In the genomic region with DNA sequence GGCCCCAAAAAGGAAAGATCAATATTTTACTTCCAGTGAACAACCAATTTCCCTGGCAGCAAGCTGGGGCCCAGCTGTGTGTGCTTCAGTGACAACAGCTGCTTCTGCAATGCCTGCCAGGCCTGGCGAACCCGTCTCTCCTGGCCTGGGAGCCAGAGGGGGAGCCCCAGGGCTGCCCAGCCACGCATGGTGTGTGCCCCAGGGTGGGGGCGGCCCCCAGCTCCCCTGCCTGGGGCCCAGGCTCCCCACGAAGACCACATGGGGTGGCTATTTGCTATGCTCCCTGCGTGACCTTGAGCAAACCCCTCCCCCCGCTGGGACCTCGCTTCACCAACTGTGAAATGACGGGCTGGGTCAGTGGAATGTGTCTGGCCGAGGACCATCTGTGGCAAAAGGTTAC, we compare ENCODE assay signal across 12 cellular contexts. TPM values are rescaled to one million over a fixed set of nuclear protein-coding genes. Genes with fewer than 3 reads are reported as not detected.
A peak's percentile ranks its signal among the peaks of the same experiment; 100 is the strongest.
DNase-seq lines count a peak whose midpoint lies in the region; ATAC-seq and TF ChIP-seq lines count a peak whose summit lies in the region.
"Had no signal": no experiment of that assay in that cellular context is flagged by ENCODE, and none has a peak within 500 bp of the region (broad histone marks: within the 10 kb centered on the region; RNA-seq: fewer than 3 reads in every experiment).

No MANE protein-coding gene starts in this region.

- H3K36me3 Mint-ChIP-seq in nephron (ENCODE audit: low read depth) = no peaks in the 10 kb centered on the region

- no peak overlapping the region for H2AK9ac ChIP-seq in IMR-90 (replicated peaks; ENCODE audit: low read depth, low read length, poor library complexity)

- H4K5ac ChIP-seq in IMR-90 (ENCODE audit: low read depth, low read length) = no peak overlapping the region

- no peak for TF ChIP-seq POLR2A in IMR-90 (IDR thresholded peaks at IDR 0.05; ENCODE audit: low read depth, low read length)

- dilution Hi-C loops in IMR-90 (cut with HindIII; ENCODE audit: low sequenced_read_pairs, unreplicated experiment) = no loop called here

- H2AK5ac ChIP-seq in IMR-90 (ENCODE audit: low read depth, low read length) = no peak overlapping the region

- no peak overlapping the region for H3K14ac ChIP-seq in IMR-90 (replicated peaks; ENCODE audit: low read depth, low read length)

- peaks cover 11% of the 10 kb centered on the region for H3K4me1 Mint-ChIP-seq in nephron

- DNase-seq in Ammon's horn (ENCODE audit: low spot score) (peak; percentile 73), IMR-90 (no peak), globus pallidus (ENCODE audit: low spot score) (peak; percentile 81), NOMO-1 treated with dmso at 0.1 percent for 144 hours (lab: John Stamatoyannopoulos, UW; ENCODE audit: unreplicated experiment) (no peak), AG08396 (ENCODE audit: low spot score) (no peak), H4 (ENCODE audit: low spot score) (no peak)
- no peak for DNase-seq in activated CD4-positive, alpha-beta T cell treated with anti-CD3 and anti-CD28 coated beads, Interleukin-2, amount 50 U/mL, for 48 hours
- DNase-seq: activated CD4-positive, CD25-positive, alpha-beta regulatory T cell; activated T-cell treated with anti-CD3 and anti-CD28 coated beads, Interleukin-2, amount 50 U/mL, for 4 hours; naive B cell; NCI-H526 treated with DMSO at 0.1 percent for 48 hours had no signal

- H3K9me3 ChIP-seq in IMR-90 (ENCODE audit: control insufficient read depth, insufficient read depth, low read length) = peaks cover 2% of the 10 kb centered on the region

- H3K9me1 ChIP-seq in IMR-90 (ENCODE audit: insufficient read depth, low read length) = no peaks in the 10 kb centered on the region

- H3K18ac ChIP-seq in IMR-90 (ENCODE audit: low read depth, low read length) = no peak overlapping the region

- no peaks in the 10 kb centered on the region for H4K20me1 ChIP-seq in IMR-90 (ENCODE audit: insufficient read depth, low read length)

- ATAC-seq in IMR-90 (ENCODE audit: low read depth) = peak; percentile 40; the same call in 1 of the 2 replicates
- ATAC-seq: activated T-cell treated with anti-CD3 and anti-CD28 coated beads, Interleukin-2, amount 50 U/mL, for 4 hours had no signal

- H2BK5ac ChIP-seq in IMR-90 (ENCODE audit: low read depth, low read length, poor library complexity, severe bottlenecking) = no peak overlapping the region

- in situ Hi-C loops in IMR-90 (cut with MboI; ENCODE audit: low sequenced_read_pairs) = no loop called here

- no peak overlapping the region for H3K4ac ChIP-seq in IMR-90 (ENCODE audit: low read depth, low read length)

- TF ChIP-seq CTCF in IMR-90 (conservative IDR thresholded peaks at IDR 0.05; ENCODE audit: low read depth, low read length) = no peak
- no peak for TF ChIP-seq CTCF in nephron (IDR thresholded peaks at IDR 0.05; ENCODE audit: unreplicated experiment in 3 of 3)

- H3K27me3 Mint-ChIP-seq in nephron (ENCODE audit: low read depth) = peaks cover 12% of the 10 kb centered on the region

- no TSS peak for BruUV-seq in IMR-90 (replicated peaks; lab: Mats Ljungman, UMichigan)

- peak overlapping the region; percentile 10 to 59 (median 25) for H3K27ac Mint-ChIP-seq in nephron

- no peak overlapping the region for H4K91ac ChIP-seq in IMR-90 (ENCODE audit: insufficient read depth, low read depth, low read length)

- H2AFZ ChIP-seq in IMR-90 (replicated peaks; ENCODE audit: low read length, poor library complexity) = peak overlapping the region; percentile 62

- POLR2A ChIA-PET in IMR-90 (lab: Charles Lee; ENCODE audit: unreplicated experiment) = no interaction called here

- no peaks in the 10 kb centered on the region for H3K79me1 ChIP-seq in IMR-90 (ENCODE audit: low read depth in 1 of 2, low read length in 2 of 2)

- no peaks in the 10 kb centered on the region for H3K36me3 ChIP-seq in IMR-90 (ENCODE audit: control insufficient read depth, insufficient read depth, low read length)

- no peak overlapping the region for H4K8ac ChIP-seq in IMR-90 (ENCODE audit: low read depth in 2 of 2, low read length in 2 of 2)

- intact Hi-C loops in IMR-90 (cut with micrococcal nuclease) = no loop called here

- no peak overlapping the region for H2BK20ac ChIP-seq in IMR-90 (ENCODE audit: low read depth, low read length)

- H3K4me3 ChIP-seq in IMR-90 (ENCODE audit: insufficient read depth, low read depth, low read length) = no peak overlapping the region

- no peak overlapping the region for H3K4me3 Mint-ChIP-seq in nephron
- H3K4me3 Mint-ChIP-seq: activated T-cell treated with anti-CD3 and anti-CD28 coated beads, Interleukin-2, amount 50 U/mL, for 4 hours; naive B cell had no signal

- WGBS in IMR-90 (ENCODE audit: extremely low coverage in 2 of 2, insufficient read length in 1 of 2), 2 experiments = no CpG with 5 or more reads among the region's 10 CpGs

- no peak overlapping the region for H3K23ac ChIP-seq in IMR-90 (ENCODE audit: low read depth, low read length)

- H3K56ac ChIP-seq in IMR-90 (ENCODE audit: extremely low read depth, insufficient read depth, low read length) = no peak overlapping the region

- H2BK15ac ChIP-seq in IMR-90 (ENCODE audit: low read depth, low read length) = no peak overlapping the region

- H3K9me3 Mint-ChIP-seq in nephron = peaks cover 12% of the 10 kb centered on the region

- no peak overlapping the region for H2BK120ac ChIP-seq in IMR-90 (ENCODE audit: low read depth, low read length)

- no peak overlapping the region for H3K9ac ChIP-seq in IMR-90 (ENCODE audit: low read depth, low read length)

- no peak for TF ChIP-seq RAD21 in IMR-90 (IDR thresholded peaks at IDR 0.05; ENCODE audit: low read length)

- CTCF ChIA-PET in IMR-90 (lab: Yijun Ruan, JAX) = no interaction called here

- no peaks in the 10 kb centered on the region; the same call in 1 of the 2 replicates for H3K4me1 ChIP-seq in IMR-90 (ENCODE audit: control insufficient read depth, insufficient read depth, low read length)

- H3K27ac ChIP-seq in IMR-90 (ENCODE audit: insufficient read depth, low read length) = no peak overlapping the region

- H3K27me3 ChIP-seq in IMR-90 (ENCODE audit: control insufficient read depth, insufficient read depth, low read length) = peaks cover 41% of the 10 kb centered on the region

- no peak overlapping the region for H3K4me2 ChIP-seq in IMR-90 (ENCODE audit: low read depth, low read length)

TF ChIP-seq in IMR-90, 13 proteins besides CTCF, POLR2A, EP300 and RAD21:
- TF ChIP-seq NFE2L2 (IDR thresholded peaks at IDR 0.05; ENCODE audit: low read depth, low read length) (no peak), CEBPB (IDR thresholded peaks at IDR 0.05; ENCODE audit: low read depth, low read length) (no peak), MAZ (IDR thresholded peaks at IDR 0.05; ENCODE audit: borderline replicate concordance, low read depth, low read length) (no peak), MXI1 (IDR thresholded peaks at IDR 0.05; ENCODE audit: borderline replicate concordance, low read depth, low read length) (no peak), MAFK (IDR thresholded peaks at IDR 0.05; ENCODE audit: low read depth, low read length) (no peak), FOS (IDR thresholded peaks at IDR 0.05; ENCODE audit: low read depth, low read length) (no peak), BHLHE40 (IDR thresholded peaks at IDR 0.05; ENCODE audit: low read depth, low read length) (no peak), SMC3 (IDR thresholded peaks at IDR 0.05; ENCODE audit: low read depth, low read length) (no peak), RFX5 (IDR thresholded peaks at IDR 0.05; ENCODE audit: low read depth, low read length) (no peak), RCOR1 (IDR thresholded peaks at IDR 0.05; ENCODE audit: insufficient replicate concordance, low read length) (no peak), CHD1 (IDR thresholded peaks at IDR 0.05; ENCODE audit: low read depth, low read length) (no peak), ELK1 (IDR thresholded peaks at IDR 0.05; ENCODE audit: borderline replicate concordance, low read depth, low read length) (no peak)
- TF ChIP-seq, protein P1, sequence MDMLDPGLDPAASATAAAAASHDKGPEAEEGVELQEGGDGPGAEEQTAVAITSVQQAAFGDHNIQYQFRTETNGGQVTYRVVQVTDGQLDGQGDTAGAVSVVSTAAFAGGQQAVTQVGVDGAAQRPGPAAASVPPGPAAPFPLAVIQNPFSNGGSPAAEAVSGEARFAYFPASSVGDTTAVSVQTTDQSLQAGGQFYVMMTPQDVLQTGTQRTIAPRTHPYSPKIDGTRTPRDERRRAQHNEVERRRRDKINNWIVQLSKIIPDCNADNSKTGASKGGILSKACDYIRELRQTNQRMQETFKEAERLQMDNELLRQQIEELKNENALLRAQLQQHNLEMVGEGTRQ (IDR thresholded peaks at IDR 0.05; ENCODE audit: low read depth, low read length) = no peak

RNA-seq across cellular contexts. Expression of gene RAB11FIP4, which starts 34.2 kb away (rescaled TPM):
- 1.1 and 1.4 TPM in 2 replicates for total RNA-seq in IMR-90 (2012; rRNA removed)
- 0.59 and 0.68 TPM in 2 replicates for polyA plus RNA-seq in IMR-90 (2012; rRNA removed)
- polyA plus RNA-seq in IMR-90 (2012; cell fraction: cytosol; rRNA removed) = 0.60 and 0.84 TPM in 2 replicates
- polyA plus RNA-seq in IMR-90 (2012; cell fraction: nucleus; rRNA removed; ENCODE audit: low replicate concordance) = 0.57 and 0.62 TPM in 2 replicates
- 4.8 and 12.4 TPM in 2 replicates for total RNA-seq in H4 (2014; rRNA removed; shearing (Covaris generic))

Comparison
In these comparisons a context has a peak if more than half of its experiments do, and no peak if none do; other contexts are left out.
1. DNase-seq: peak in Ammon's horn (single experiment) and globus pallidus (single experiment); none in IMR-90 (single experiment), NOMO-1 treated with dmso at 0.1 percent for 144 hours (single experiment), AG08396 (single experiment), H4 (single experiment) and activated CD4-positive, alpha-beta T cell treated with anti-CD3 and anti-CD28 coated beads, Interleukin-2, amount 50 U/mL, for 48 hours (0 of 2).